In genomic region chr4:77074961-77075855, GRCh38 we compare ENCODE assay signal across 8 cellular contexts. TPM values are rescaled to one million over a fixed set of nuclear protein-coding genes. Genes with fewer than 3 reads are reported as not detected.
A peak's percentile ranks its signal among the peaks of the same experiment; 100 is the strongest.
DNase-seq lines count a peak whose midpoint lies in the region; ATAC-seq, FAIRE-seq and TF ChIP-seq lines count a peak whose summit lies in the region.

No MANE protein-coding gene starts in this region.

- POLR2A ChIA-PET in K562 (lab: Yijun Ruan, JAX) = interaction anchor here (0.6 kb wide), 1 partner anchor 83 kb away, joined by 3 read pairs; no protein-coding TSS in a partner anchor

- peak; percentile 63 for ATAC-seq in GM21529 (IDR thresholded peaks at IDR 0.05; ENCODE audit: unreplicated experiment)
- ATAC-seq in K562 = peak; percentile 80

- BruUV-seq in Calu3 (replicated peaks; lab: Mats Ljungman, UMichigan) (no TSS peak), K562 (replicated peaks; lab: Mats Ljungman, UMichigan) (no TSS peak)

- TF ChIP-seq EP300 in K562 (IDR thresholded peaks at IDR 0.05; ENCODE audit: low read length) = no peak

- FAIRE-seq in K562 (lab: Jason Lieb, UNC) = no peak

- H3K4me1 Mint-ChIP-seq in Calu3 (ENCODE audit: low read depth, unreplicated experiment) = peaks cover 8% of the 10 kb centered on the region

- no peaks in the 10 kb centered on the region for H3K9me3 Mint-ChIP-seq in Calu3 (ENCODE audit: low read depth, unreplicated experiment)

- H2AFZ ChIP-seq in K562 (ENCODE audit: low read depth, low read length) = peak overlapping the region; percentile 100; the same call in 1 of the 2 replicates

- H3K79me2 ChIP-seq in K562 (ENCODE audit: control insufficient read depth, insufficient read depth, low read length) = peaks cover 62% of the 10 kb centered on the region

- TF ChIP-seq CTCF in Calu3 (IDR thresholded peaks at IDR 0.05; ENCODE audit: unreplicated experiment) (no peak), K562 (IDR thresholded peaks at IDR 0.05 in 2 of 3, conservative IDR thresholded peaks at IDR 0.05 in 1 of 3; ENCODE audit: insufficient read depth in 2 of 3, low read depth in 1 of 3, low read length in 3 of 3) (no peak), spleen (IDR thresholded peaks at IDR 0.05 in 8 of 11, conservative IDR thresholded peaks at IDR 0.05 in 3 of 11) (no peak)

- H3K27ac Mint-ChIP-seq in Calu3 (ENCODE audit: unreplicated experiment) = no peak overlapping the region

- H4K20me1 ChIP-seq in K562 (replicated peaks; ENCODE audit: control insufficient read depth, insufficient read depth, low read length) = peaks cover 19% of the 10 kb centered on the region

- intact Hi-C loops in Calu3 (cut with micrococcal nuclease; ENCODE audit: unreplicated experiment) (loop anchor here (2.0 kb wide), 1 partner anchor 82 kb away; the partner anchor contains the start of gene CCNG2), K562 (cut with micrococcal nuclease) (loop anchor here (2.0 kb wide), 1 partner anchor 82 kb away; the partner anchor contains the start of gene CCNG2), spleen (cut with DNase I; ENCODE audit: low total_unique reads) (loop anchor here (5.0 kb wide), 1 partner anchor 82 kb away; the partner anchor contains the start of gene CCNG2)

- H3K9me3 ChIP-seq in K562 (replicated peaks; ENCODE audit: control insufficient read depth, insufficient read depth, low read depth, low read length) = peaks cover 4% of the 10 kb centered on the region
- H3K9me3 ChIP-seq in spleen = no peaks in the 10 kb centered on the region

- peak overlapping the region; percentile 98 to 99 for H3K9ac ChIP-seq in K562 (ENCODE audit: insufficient read depth in 1 of 2, low read depth in 2 of 2, low read length in 2 of 2)

- H3K4me2 ChIP-seq in K562 (ENCODE audit: insufficient read depth, low read length) = peak overlapping the region; percentile 99

- no peaks in the 10 kb centered on the region for H3K27me3 Mint-ChIP-seq in Calu3 (ENCODE audit: unreplicated experiment)

- peaks cover 5% of the 10 kb centered on the region for H3K36me3 Mint-ChIP-seq in Calu3 (ENCODE audit: insufficient read depth, unreplicated experiment)

- H3K4me3 Mint-ChIP-seq in Calu3 (ENCODE audit: low read depth, unreplicated experiment) = no peak overlapping the region

- DNase-seq in Calu3 = peak; percentile 62
- peak; percentile 29 for DNase-seq in KG1 (lab: John Stamatoyannopoulos, UW)
- peak; percentile 84 for DNase-seq in UCSD-AML1 (lab: John Stamatoyannopoulos, UW; ENCODE audit: unreplicated experiment)
- DNase-seq in K562 (ENCODE audit: extremely low read depth in 1 of 4, low spot score in 3 of 4) = peak; percentile 79 to 90 (median 82)
- peak; percentile 60 for DNase-seq in iPS-NIHi7 (ENCODE audit: extremely low spot score)
- DNase-seq in spleen = peak; percentile 97
- DNase-seq in T1000 (lab: John Stamatoyannopoulos, UW) = no peak

- H3K27ac ChIP-seq in K562 (ENCODE audit: extremely low read depth, low read depth, low read length) = peak overlapping the region; percentile 99
- peak overlapping the region; percentile 99 to 100 (median 100) for H3K27ac ChIP-seq in spleen

- H3K4me1 ChIP-seq in K562 (replicated peaks in 1 of 2; ENCODE audit: control insufficient read depth in 2 of 2, insufficient read depth in 2 of 2, low read length in 2 of 2) (peaks cover 3% of the 10 kb centered on the region in 2 experiments; a peak in 2 of 5 replicates), spleen (peaks cover 25 to 84% (median 63%) of the 10 kb centered on the region in 6 donors)

- WGBS in K562 (ENCODE audit: insufficient coverage, low coverage, missing lambda C conversion rate) = under 1% methylated on average over 32 of the region's 90 CpGs
- WGBS in spleen, 5 donors = 0 to 1% (median 1%) methylated on average over 35 to 88 of the region's 90 CpGs

- in situ Hi-C loops in K562 (cut with MboI) = no loop called here

- TF ChIP-seq POLR2A in K562 (conservative IDR thresholded peaks at IDR 0.05) = no peak
- TF ChIP-seq POLR2A in spleen (IDR thresholded peaks at IDR 0.05) = peak; percentile 66 to 77 (median 70)

- H3K27me3 ChIP-seq in K562 (ENCODE audit: control insufficient read depth in 2 of 2, insufficient read depth in 2 of 2, low read length in 2 of 2) = no peaks in the 10 kb centered on the region
- H3K27me3 ChIP-seq in spleen (replicated peaks in 1 of 7) = no peaks in the 10 kb centered on the region

- no peaks in the 10 kb centered on the region for H3K9me1 ChIP-seq in K562 (ENCODE audit: control insufficient read depth, insufficient read depth, low read length)

- TF ChIP-seq RAD21 in K562 (CRISPR knock-in tag; conservative IDR thresholded peaks at IDR 0.05 in 1 of 2, IDR thresholded peaks at IDR 0.05 in 1 of 2) = no peak

- H3K36me3 ChIP-seq in K562 (ENCODE audit: control insufficient read depth, insufficient read depth, low read length) (no peaks in the 10 kb centered on the region), spleen (no peaks in the 10 kb centered on the region)

- peak overlapping the region; percentile 81 for H3K4me3 ChIP-seq in K562
- H3K4me3 ChIP-seq in spleen = peak overlapping the region; percentile 61 to 89 (median 68)

- CTCF ChIA-PET in Calu3 (lab: Charles Lee) = interaction anchor here (0.7 kb wide), 1 partner anchor 108 kb away, joined by 9 read pairs; no protein-coding TSS in a partner anchor
- CTCF ChIA-PET in K562 (lab: Yijun Ruan, JAX; ENCODE audit: low intra/inter-chr PET ratio) = no interaction called here

TF ChIP-seq in K562, 482 proteins besides CTCF, POLR2A, EP300 and RAD21 (continues in another document):
- TF ChIP-seq CHD1 (IDR thresholded peaks at IDR 0.05; ENCODE audit: low read length) = peak; percentile 63
- no peak for TF ChIP-seq NCOA4 (IDR thresholded peaks at IDR 0.05; ENCODE audit: partially characterized antibody)
- TF ChIP-seq NR2C2 (CRISPR knock-in tag; IDR thresholded peaks at IDR 0.05) = no peak
- TF ChIP-seq NR2C2 (tag; IDR thresholded peaks at IDR 0.05) = 0 out of 2 replicates have a peak, but pooled peaks have one; percentile 75
- no peak for TF ChIP-seq TAF7 (tag; IDR thresholded peaks at IDR 0.05)
- peak; percentile 19; the same call in 1 of the 2 replicates for TF ChIP-seq CXXC5 (CRISPR knock-in tag; IDR thresholded peaks at IDR 0.05)
- peak in 1 of 2 experiments; percentile 42; a peak in 1 of 4 replicates for TF ChIP-seq NONO (IDR thresholded peaks at IDR 0.05; ENCODE audit: low read depth in 2 of 2, low read length in 1 of 2)
- TF ChIP-seq RBFOX2 (IDR thresholded peaks at IDR 0.05; ENCODE audit: low read depth, low read length) = peak; percentile 86
- peak; percentile 71; the same call in 1 of the 2 replicates for TF ChIP-seq ZKSCAN1 (IDR thresholded peaks at IDR 0.05; ENCODE audit: low read depth, low read length)
- TF ChIP-seq TAF9B (IDR thresholded peaks at IDR 0.05; ENCODE audit: partially characterized antibody) = no peak
- TF ChIP-seq CCNT2 (IDR thresholded peaks at IDR 0.05; ENCODE audit: borderline replicate concordance, extremely low read depth, insufficient read length, low read depth, low read length) = peak; percentile 28
- no peak for TF ChIP-seq ZNF785 (CRISPR knock-in tag; IDR thresholded peaks at IDR 0.05)
- no peak for TF ChIP-seq ID3 (CRISPR knock-in tag; IDR thresholded peaks at IDR 0.05)
- TF ChIP-seq ID3 (tag; IDR thresholded peaks at IDR 0.05) = no peak
- peak in 1 of 2 experiments; percentile 61; a peak in 1 of 4 replicates for TF ChIP-seq SIN3A (IDR thresholded peaks at IDR 0.05; ENCODE audit: borderline replicate concordance in 2 of 2, control insufficient read depth in 1 of 2, low read depth in 2 of 2, low read length in 2 of 2)

RNA-seq across cellular contexts. Expression of gene CCNI, which starts 0.6 kb away (rescaled TPM):
- total RNA-seq in Calu3 (2022) = 102 and 136 TPM in 2 replicates
- 61.5 and 108 TPM in 2 replicates for total RNA-seq in K562 (2011; cell fraction: chromatin; rRNA removed; ENCODE audit: low replicate concordance)
- 59.0 and 66.8 TPM in 2 replicates for total RNA-seq in K562 (2011; cell fraction: nucleolus; rRNA removed)
- total RNA-seq in K562 (2011; cell fraction: nucleoplasm; rRNA removed) = 81.6 and 117 TPM in 2 replicates
- 49.8 and 63.9 TPM in 2 replicates for total RNA-seq in K562 (2014; rRNA removed)
- total RNA-seq in K562 (2014; rRNA removed; fragmentation: Illumina TruSeq; extraction: Trizol) = 103 and 111 TPM in 2 replicates
- total RNA-seq in K562 (2015; rRNA removed; fragmentation: Illumina TruSeq; extraction: Trizol) = 96.4 and 98.5 TPM in 2 replicates
- 150 and 158 TPM in 2 replicates for total RNA-seq in K562 (2021)
- 131 and 145 TPM in 2 replicates for polyA plus RNA-seq in K562 (2011; rRNA removed)
- 69.6 and 115 TPM in 2 replicates for polyA plus RNA-seq in K562 (2011; cell fraction: cytosol; rRNA removed)
- 40.9 and 50.4 TPM in 2 replicates for polyA plus RNA-seq in K562 (2011; cell fraction: nucleus; rRNA removed)
- 173 and 178 TPM in 2 replicates for polyA plus RNA-seq in K562 (2012)
- polyA plus RNA-seq in K562 (2014; fragmentation: Illumina TruSeq; extraction: Trizol) = 155 and 159 TPM in 2 replicates
- 10 to 100 TPM; 43.3 to 60.2 TPM for polyA plus RNA-seq in K562 (2014; fragmentation: Nextera tagmentation; extraction: Ambion mirVana)
- polyA plus RNA-seq in K562 (2014; rRNA removed) = 56.9 and 59.3 TPM in 2 replicates
- polyA minus RNA-seq in K562 (2011; rRNA and poly(A)+ RNA removed) = 398 and 462 TPM in 2 replicates
- polyA minus RNA-seq in K562 (2011; cell fraction: cytosol; rRNA and poly(A)+ RNA removed) = 192 and 200 TPM in 2 replicates
- 31.0 and 74.8 TPM in 2 replicates for polyA minus RNA-seq in K562 (2011; cell fraction: nucleus; rRNA and poly(A)+ RNA removed)
- total RNA-seq in spleen = 100 to 1,000 TPM; 243 to 312 (median 269) TPM
- polyA plus RNA-seq in spleen = 100 to 1,000 TPM in 2 of 3 donors, 10 to 100 TPM in 1; 88.8 to 137 (median 122) TPM
